In the genomic region with DNA sequence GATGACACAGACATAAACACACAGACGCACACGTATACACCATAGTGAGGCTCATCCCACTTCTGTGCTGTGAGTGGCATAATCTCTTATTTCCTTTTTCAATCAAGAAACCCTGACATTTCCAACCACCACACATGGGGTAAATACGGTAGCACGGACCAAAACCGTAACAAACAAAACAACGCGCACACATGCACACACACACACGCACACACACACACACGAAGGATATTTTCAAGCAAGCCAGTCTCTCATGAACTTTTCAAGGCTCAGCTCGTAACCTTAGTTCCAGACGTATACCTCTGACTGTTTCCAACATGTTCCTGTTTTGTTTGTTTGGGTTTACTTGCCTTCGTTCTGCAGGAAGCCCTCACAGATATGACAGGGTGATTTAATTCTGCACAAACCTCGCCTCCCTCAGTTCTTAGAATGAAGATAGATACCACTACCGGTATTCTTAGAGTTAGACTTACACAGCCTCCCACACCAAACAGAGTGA, we compare ENCODE assay signal across 9 cellular contexts.
A peak's percentile ranks its signal among the peaks of the same experiment; 100 is the strongest.
DNase-seq lines count a peak whose midpoint lies in the region; ATAC-seq and TF ChIP-seq lines count a peak whose summit lies in the region.
"Had no signal": no experiment of that assay in that cellular context is flagged by ENCODE, and none has a peak within 500 bp of the region (broad histone marks: within the 10 kb centered on the region; RNA-seq: fewer than 3 reads in every experiment).

No MANE protein-coding gene starts in this region.

- CTCF ChIA-PET in CD8-positive, alpha-beta memory T cell (lab: Charles Lee) = interaction anchor here (1.0 to 2.1 kb wide), 5 partner anchors 24 to 119 kb away, joined by 3 to 10 read pairs (median 5); no protein-coding TSS in a partner anchor

- ATAC-seq in HG02759 (IDR thresholded peaks at IDR 0.05; ENCODE audit: unreplicated experiment) (peak; percentile 54), left lung (peak; percentile 46), GM21360 (IDR thresholded peaks at IDR 0.05; ENCODE audit: unreplicated experiment) (no peak)
- ATAC-seq in activated CD4-positive, CD25-positive, alpha-beta regulatory T cell treated with anti-CD3 and anti-CD28 coated beads, Interleukin-2, amount 50 U/mL, for 24 hours = peak; percentile 87 to 88

- peak overlapping the region; percentile 87 for H3K4me3 ChIP-seq in CD8-positive, alpha-beta memory T cell (ENCODE audit: low read length)
- no peak overlapping the region for H3K4me3 ChIP-seq in left lung
- H3K4me3 ChIP-seq in uterus = no peak overlapping the region

- no peak overlapping the region for H3K4me3 Mint-ChIP-seq in CD8-positive, alpha-beta memory T cell

- intact Hi-C loops in left lung (cut with DNase I) = no loop called here
- intact Hi-C loops in uterus (cut with DNase I; ENCODE audit: low total_unique reads) = no loop called here

- H3K36me3 ChIP-seq in CD8-positive, alpha-beta memory T cell (ENCODE audit: insufficient read depth, low read length) = no peaks in the 10 kb centered on the region
- no peaks in the 10 kb centered on the region for H3K36me3 ChIP-seq in left lung
- no peaks in the 10 kb centered on the region for H3K36me3 ChIP-seq in uterus

- peaks cover 74% of the 10 kb centered on the region for H3K4me1 ChIP-seq in CD8-positive, alpha-beta memory T cell (ENCODE audit: insufficient read depth, low read length)
- H3K4me1 ChIP-seq in left lung = peaks cover 0 to 5% of the 10 kb centered on the region in 2 donors
- no peaks in the 10 kb centered on the region for H3K4me1 ChIP-seq in uterus

- peak in 4 of 5 donors; percentile 10 to 71 (median 60) for DNase-seq in CD8-positive, alpha-beta memory T cell
- DNase-seq in left lung (no peak), GM10266 (ENCODE audit: extremely low spot score) (no peak), uterus (no peak), hippocampal formation (lab: John Stamatoyannopoulos, UW) (no peak)
- DNase-seq: NCI-H524 had no signal

- no peaks in the 10 kb centered on the region for H3K9me3 ChIP-seq in CD8-positive, alpha-beta memory T cell (ENCODE audit: low read length)
- H3K9me3 ChIP-seq in left lung (no peaks in the 10 kb centered on the region), uterus (no peaks in the 10 kb centered on the region)

- POLR2A ChIA-PET in CD8-positive, alpha-beta memory T cell (lab: Charles Lee) = interaction anchor here (0.5 kb wide), 1 partner anchor 122 kb away, joined by 4 read pairs; no protein-coding TSS in a partner anchor

- H3K36me3 Mint-ChIP-seq in CD8-positive, alpha-beta memory T cell = no peaks in the 10 kb centered on the region

- H3K27me3 Mint-ChIP-seq in CD8-positive, alpha-beta memory T cell = no peaks in the 10 kb centered on the region

- H3K4me1 Mint-ChIP-seq in CD8-positive, alpha-beta memory T cell = peaks cover 32 to 49% (median 34%) of the 10 kb centered on the region in 3 donors

- no peaks in the 10 kb centered on the region for H3K27me3 ChIP-seq in CD8-positive, alpha-beta memory T cell (ENCODE audit: insufficient read depth, low read length, poor library complexity, severe bottlenecking)
- H3K27me3 ChIP-seq in left lung = no peaks in the 10 kb centered on the region
- H3K27me3 ChIP-seq in uterus = no peaks in the 10 kb centered on the region

- peak overlapping the region; percentile 10 for H3K27ac ChIP-seq in CD8-positive, alpha-beta memory T cell (ENCODE audit: low read depth, low read length)
- H3K27ac ChIP-seq in left lung = no peak overlapping the region
- peak overlapping the region in 1 of 2 donors; percentile 30 for H3K27ac ChIP-seq in uterus

- no peaks in the 10 kb centered on the region for H3K9me3 Mint-ChIP-seq in CD8-positive, alpha-beta memory T cell

- H3K27ac Mint-ChIP-seq in CD8-positive, alpha-beta memory T cell = no peak overlapping the region

- TF ChIP-seq CTCF in left lung (IDR thresholded peaks at IDR 0.05) = no peak
- no peak for TF ChIP-seq CTCF in GM10266 (IDR thresholded peaks at IDR 0.05; ENCODE audit: control insufficient read depth, insufficient read depth, low read depth, missing control alignments)
- no peak for TF ChIP-seq CTCF in uterus (IDR thresholded peaks at IDR 0.05)

- no peak for TF ChIP-seq POLR2A in uterus (IDR thresholded peaks at IDR 0.05)

Comparison
In these comparisons a context has a peak if more than half of its experiments do, and no peak if none do; other contexts are left out.
1. DNase-seq: peak in CD8-positive, alpha-beta memory T cell (4 of 5); none in left lung (0 of 2), GM10266 (single experiment), uterus (0 of 2) and hippocampal formation (0 of 2).